ENCODE assay signal across 8 cellular contexts in genomic region chr3:156554515-156554841, GRCh38. TPM values are rescaled to one million over a fixed set of nuclear protein-coding genes. Genes with fewer than 3 reads are reported as not detected.
A peak's percentile ranks its signal among the peaks of the same experiment; 100 is the strongest.
DNase-seq lines count a peak whose midpoint lies in the region; ATAC-seq and TF ChIP-seq lines count a peak whose summit lies in the region.

No MANE protein-coding gene starts in this region.

- peaks cover 49% of the 10 kb centered on the region for H3K4me1 ChIP-seq in body of pancreas
- H3K4me1 ChIP-seq in mesodermal cell (ENCODE audit: control insufficient read depth, insufficient read depth, low read length, poor library complexity, severe bottlenecking), result peaks cover 16% of the 10 kb centered on the region

- no peak for DNase-seq in HFFc6
- DNase-seq in body of pancreas, result no peak
- no peak for DNase-seq in midbrain (lab: John Stamatoyannopoulos, UW)
- DNase-seq in NCI-H1092 treated with DMSO at 0.1 percent for 48 hours (lab: John Stamatoyannopoulos, UW), result no peak

- no peak for TF ChIP-seq POLR2A in body of pancreas (IDR thresholded peaks at IDR 0.05)

- ATAC-seq in body of pancreas, result no peak
- no peak for ATAC-seq in HG02852 (IDR thresholded peaks at IDR 0.05; ENCODE audit: unreplicated experiment)
- ATAC-seq in GM19463 (IDR thresholded peaks at IDR 0.05; ENCODE audit: unreplicated experiment), result no peak

- peaks cover 50% of the 10 kb centered on the region for H3K36me3 Mint-ChIP-seq in HFFc6 (ENCODE audit: low read depth)

- H3K36me3 ChIP-seq in body of pancreas (replicated peaks in 1 of 2; ENCODE audit: insufficient read depth in 1 of 2, low read depth in 2 of 2), result no peaks in the 10 kb centered on the region
- peaks cover 40% of the 10 kb centered on the region for H3K36me3 ChIP-seq in mesodermal cell (ENCODE audit: control insufficient read depth, insufficient read depth, low read length)

- peak overlapping the region; percentile 71 for H3K27ac ChIP-seq in 22Rv1
- peak overlapping the region; percentile 91 to 98 (median 93) for H3K27ac ChIP-seq in body of pancreas
- peak overlapping the region; percentile 93 for H3K27ac ChIP-seq in mesodermal cell (ENCODE audit: low read depth, low read length, severe bottlenecking)

- intact Hi-C loops in body of pancreas (cut with DNase I), result no loop called here

- no peaks in the 10 kb centered on the region for H3K27me3 ChIP-seq in body of pancreas

- H3K9me3 Mint-ChIP-seq in HFFc6, result no peaks in the 10 kb centered on the region

- peaks cover 58% of the 10 kb centered on the region for H3K4me1 Mint-ChIP-seq in HFFc6 (ENCODE audit: low read depth)

- H3K9me3 ChIP-seq in body of pancreas (no peaks in the 10 kb centered on the region), mesodermal cell (ENCODE audit: control insufficient read depth, low read length) (no peaks in the 10 kb centered on the region)

- TF ChIP-seq CTCF in 22Rv1 (IDR thresholded peaks at IDR 0.05) (no peak), HFFc6 (IDR thresholded peaks at IDR 0.05) (no peak), body of pancreas (IDR thresholded peaks at IDR 0.05) (no peak)

- WGBS in body of pancreas, 2 donors, result 0% methylated on average over 4 to 11 of the region's 11 CpGs
- 0 to 2% methylated on average over 7 to 8 of the region's 11 CpGs for WGBS in mesodermal cell (ENCODE audit: insufficient coverage in 2 of 2), 2 experiments

- peak overlapping the region; percentile 95 for H3K4me3 Mint-ChIP-seq in HFFc6

- peak overlapping the region; percentile 97 for H3K27ac Mint-ChIP-seq in HFFc6

- peak overlapping the region; percentile 54 to 70 for H3K4me3 ChIP-seq in body of pancreas
- H3K4me3 ChIP-seq in mesodermal cell (ENCODE audit: extremely low read depth, insufficient read depth, low read length, poor library complexity, severe bottlenecking), result peak overlapping the region; percentile 88

- H3K27me3 Mint-ChIP-seq in HFFc6 (ENCODE audit: insufficient read depth), result no peaks in the 10 kb centered on the region; the same call in 1 of the 2 replicates

RNA-seq across cellular contexts. Expression of gene SSR3, which starts 0.4 kb away (rescaled TPM):
- total RNA-seq in HFFc6 (2021; fragmentation: NEBNext Ultra II Directional; extraction: Animal tissue kit (Norgen Biotek cat#: 25700)), result 100 to 1,000 TPM; 622 to 815 (median 721) TPM
- total RNA-seq in body of pancreas, result 10 to 100 TPM; 77.1 to 97.5 TPM
- 327 TPM for polyA plus RNA-seq in mesodermal cell (2013, experiment 1 of 2)
- polyA plus RNA-seq in mesodermal cell (2013, experiment 2 of 2), result 317 TPM

Comparison
In these comparisons a context has a peak if more than half of its experiments do, and no peak if none do; other contexts are left out.
1. RNA of gene SSR3, which starts 0.4 kb away (total RNA-seq): 622 to 815 TPM in HFFc6; 77.1 to 97.5 TPM in body of pancreas; every median in the first group is over 4 times any median in the second.
2. Peak in every context shown above with its lines, with median percentiles within 50 percentile points of each other: H3K27ac ChIP-seq.